ENCODE assay signal across 9 cellular contexts in genomic region chr19:35347171-35347929, GRCh38. TPM values are rescaled to one million over a fixed set of nuclear protein-coding genes. Genes with fewer than 3 reads are reported as not detected.
A peak's percentile ranks its signal among the peaks of the same experiment; 100 is the strongest.
DNase-seq lines count a peak whose midpoint lies in the region; ATAC-seq lines count a peak whose summit lies in the region.
"Had no signal": no experiment of that assay in that cellular context is flagged by ENCODE, and none has a peak within 500 bp of the region (broad histone marks: within the 10 kb centered on the region; RNA-seq: fewer than 3 reads in every experiment).

A gene with protein sequence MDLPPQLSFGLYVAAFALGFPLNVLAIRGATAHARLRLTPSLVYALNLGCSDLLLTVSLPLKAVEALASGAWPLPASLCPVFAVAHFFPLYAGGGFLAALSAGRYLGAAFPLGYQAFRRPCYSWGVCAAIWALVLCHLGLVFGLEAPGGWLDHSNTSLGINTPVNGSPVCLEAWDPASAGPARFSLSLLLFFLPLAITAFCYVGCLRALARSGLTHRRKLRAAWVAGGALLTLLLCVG (N-terminal part only) (plus strand): TSS chr19:35347902. CDS start chr19:35351552, 3,650 bp downstream.

- peak; percentile 49 for ATAC-seq in HG03196 (IDR thresholded peaks at IDR 0.05; ENCODE audit: unreplicated experiment)

- no peak within 1 kb of the TSS for H3K4me3 ChIP-seq in MG63
- H3K4me3 ChIP-seq: thoracic aorta had no signal

- peaks cover 20% of the 10 kb centered on the region for H3K27me3 ChIP-seq in MG63

- H3K36me3 ChIP-seq in MG63: no peaks in the 10 kb centered on the region
- H3K36me3 ChIP-seq: thoracic aorta had no signal

- H3K9me3 ChIP-seq in MG63: no peaks in the 10 kb centered on the region
- H3K9me3 ChIP-seq: thoracic aorta had no signal

- DNase-seq in activated naive CD4-positive, alpha-beta T cell treated with Interleukin-2 at 50 U/mL for 16 hours: peak; percentile 50
- no peak for DNase-seq in activated naive CD4-positive, alpha-beta T cell (lab: John Stamatoyannopoulos, UW)
- peak; percentile 36 for DNase-seq in activated CD4-positive, alpha-beta T cell treated with anti-CD3 and anti-CD28 coated beads, Interleukin-2, amount 50 U/mL, for 1 hour
- DNase-seq in mesenteric fat pad (ENCODE audit: low spot score) (peak; percentile 64), SK-N-DZ (ENCODE audit: low spot score) (no peak), MG63 (no peak), NCI-H1436 (lab: John Stamatoyannopoulos, UW) (no peak)

RNA-seq across cellular contexts. Expression of the gene that starts here (rescaled TPM):
- total RNA-seq in mesenteric fat pad: not detected
- not detected in 2 replicates for polyA plus RNA-seq in SK-N-DZ (2014; cell fraction: cytosol; rRNA removed)
- polyA plus RNA-seq in SK-N-DZ (2014; cell fraction: nucleus; rRNA removed): not detected in 2 replicates
- not detected in 2 replicates for total RNA-seq in MG63 (2014; rRNA removed; shearing (Covaris generic); ENCODE audit: low replicate concordance)
- total RNA-seq: thoracic aorta had no signal

Comparison
In these comparisons a context has a peak if more than half of its experiments do, and no peak if none do; other contexts are left out.
1. DNase-seq: peak in activated naive CD4-positive, alpha-beta T cell treated with Interleukin-2 at 50 U/mL for 16 hours (single experiment) and activated CD4-positive, alpha-beta T cell treated with anti-CD3 and anti-CD28 coated beads, Interleukin-2, amount 50 U/mL, for 1 hour (single experiment); none in activated naive CD4-positive, alpha-beta T cell (0 of 4), SK-N-DZ (single experiment), MG63 (single experiment) and NCI-H1436 (single experiment).
2. Peak in DNase-seq in mesenteric fat pad; RNA of the gene not detected or under 1 TPM.